In genomic region chr22:19036229-19036522, GRCh38 we compare ENCODE assay signal across 16 cellular contexts.
DNase-seq lines count a peak whose midpoint lies in the region; ATAC-seq and TF ChIP-seq lines count a peak whose summit lies in the region.
"Had no signal": no experiment of that assay in that cellular context is flagged by ENCODE, and none has a peak within 500 bp of the region (broad histone marks: within the 10 kb centered on the region; RNA-seq: fewer than 3 reads in every experiment).

No MANE protein-coding gene starts in this region.

- no peak overlapping the region for H3K9ac ChIP-seq in neural progenitor cell

- no peak overlapping the region for H3K4me3 ChIP-seq in neural progenitor cell
- H3K4me3 ChIP-seq in breast epithelium = no peak overlapping the region
- H3K4me3 ChIP-seq: A549 had no signal

- no peaks in the 10 kb centered on the region for H3K9me3 ChIP-seq in neural progenitor cell (ENCODE audit: low read depth)
- no peaks in the 10 kb centered on the region for H3K9me3 ChIP-seq in breast epithelium
- H3K9me3 ChIP-seq: A549 had no signal

- H3K79me2 ChIP-seq in neural progenitor cell (ENCODE audit: low read depth) = no peaks in the 10 kb centered on the region

- H2AFZ ChIP-seq in neural progenitor cell (replicated peaks) = no peak overlapping the region

- H3K27me3 Mint-ChIP-seq in activated CD4-positive, alpha-beta T cell treated with anti-CD3 and anti-CD28 coated beads for 36 hours = no peaks in the 10 kb centered on the region
- H3K27me3 Mint-ChIP-seq in brain = peaks cover 8% of the 10 kb centered on the region
- peaks cover 11% of the 10 kb centered on the region for H3K27me3 Mint-ChIP-seq in neural progenitor cell (ENCODE audit: insufficient read depth, low read depth)
- H3K27me3 Mint-ChIP-seq in activated CD8-positive, alpha-beta T cell treated with anti-CD3 and anti-CD28 coated beads for 36 hours = no peaks in the 10 kb centered on the region
- H3K27me3 Mint-ChIP-seq: CD4-positive, alpha-beta T cell had no signal

- no peaks in the 10 kb centered on the region for H3K36me3 ChIP-seq in neural progenitor cell
- peaks cover 10% of the 10 kb centered on the region for H3K36me3 ChIP-seq in breast epithelium

- H3K27ac Mint-ChIP-seq in activated CD4-positive, alpha-beta T cell treated with anti-CD3 and anti-CD28 coated beads for 36 hours = peak overlapping the region; percentile 19
- H3K27ac Mint-ChIP-seq in brain (peak overlapping the region in 3 of 5 experiments; percentile 35 to 86 (median 64)), neural progenitor cell (peak overlapping the region; percentile 32)
- H3K27ac Mint-ChIP-seq in activated CD8-positive, alpha-beta T cell treated with anti-CD3 and anti-CD28 coated beads for 36 hours = no peak overlapping the region
- H3K27ac Mint-ChIP-seq: CD4-positive, alpha-beta T cell had no signal

- H3K4me1 ChIP-seq in neural progenitor cell (no peaks in the 10 kb centered on the region), breast epithelium (no peaks in the 10 kb centered on the region)
- H3K4me1 ChIP-seq: A549 had no signal

- peaks cover 37% of the 10 kb centered on the region for H4K20me1 ChIP-seq in neural progenitor cell (ENCODE audit: low read depth)

- intact Hi-C loops in activated CD4-positive, alpha-beta T cell treated with anti-CD3 and anti-CD28 coated beads for 36 hours (cut with DNase I, micrococcal nuclease) = no loop called here
- intact Hi-C loops in activated CD8-positive, alpha-beta T cell treated with anti-CD3 and anti-CD28 coated beads for 36 hours (cut with micrococcal nuclease) = no loop called here
- intact Hi-C loops in breast epithelium (cut with DNase I; ENCODE audit: low total_unique reads) = no loop called here

- H3K4me2 ChIP-seq in neural progenitor cell = no peak overlapping the region
- H3K4me2 ChIP-seq: A549 had no signal

- ATAC-seq in activated CD4-positive, alpha-beta T cell treated with anti-CD3 and anti-CD28 coated beads for 36 hours = no peak
- no peak for ATAC-seq in activated CD8-positive, alpha-beta T cell treated with anti-CD3 and anti-CD28 coated beads for 36 hours

- CTCF ChIA-PET in activated CD4-positive, alpha-beta T cell treated with anti-CD3 and anti-CD28 coated beads for 36 hours (lab: Charles Lee) = interaction anchor here (0.7 kb wide), 1 partner anchor 359 kb away, joined by 3 read pairs; no protein-coding TSS in a partner anchor
- CTCF ChIA-PET in activated CD8-positive, alpha-beta T cell treated with anti-CD3 and anti-CD28 coated beads for 36 hours (lab: Charles Lee) = no interaction called here

- H3K27ac ChIP-seq in neural progenitor cell = no peak overlapping the region
- H3K27ac ChIP-seq in breast epithelium = no peak overlapping the region
- H3K27ac ChIP-seq: 22Rv1, A549, C4-2B had no signal

- H3K4me3 Mint-ChIP-seq in activated CD4-positive, alpha-beta T cell treated with anti-CD3 and anti-CD28 coated beads for 36 hours = no peak overlapping the region
- H3K4me3 Mint-ChIP-seq in brain = no peak overlapping the region
- peak overlapping the region; percentile 19 for H3K4me3 Mint-ChIP-seq in neural progenitor cell
- H3K4me3 Mint-ChIP-seq in activated CD8-positive, alpha-beta T cell treated with anti-CD3 and anti-CD28 coated beads for 36 hours = no peak overlapping the region
- H3K4me3 Mint-ChIP-seq: CD4-positive, alpha-beta T cell had no signal

- H3K4me1 Mint-ChIP-seq in activated CD4-positive, alpha-beta T cell treated with anti-CD3 and anti-CD28 coated beads for 36 hours = no peaks in the 10 kb centered on the region
- H3K4me1 Mint-ChIP-seq in brain (no peaks in the 10 kb centered on the region), neural progenitor cell (peaks cover 3% of the 10 kb centered on the region)
- H3K4me1 Mint-ChIP-seq in activated CD8-positive, alpha-beta T cell treated with anti-CD3 and anti-CD28 coated beads for 36 hours (ENCODE audit: low read depth) = no peaks in the 10 kb centered on the region

- no peaks in the 10 kb centered on the region for H3K9me3 Mint-ChIP-seq in activated CD4-positive, alpha-beta T cell treated with anti-CD3 and anti-CD28 coated beads for 36 hours (ENCODE audit: low read depth)
- H3K9me3 Mint-ChIP-seq in brain = no peaks in the 10 kb centered on the region
- no peaks in the 10 kb centered on the region for H3K9me3 Mint-ChIP-seq in neural progenitor cell
- H3K9me3 Mint-ChIP-seq in activated CD8-positive, alpha-beta T cell treated with anti-CD3 and anti-CD28 coated beads for 36 hours = no peaks in the 10 kb centered on the region
- H3K9me3 Mint-ChIP-seq: CD4-positive, alpha-beta T cell; H9 had no signal

- TF ChIP-seq CTCF in brain (conservative IDR thresholded peaks at IDR 0.05) (no peak), neural progenitor cell (IDR thresholded peaks at IDR 0.05) (no peak), breast epithelium (IDR thresholded peaks at IDR 0.05) (no peak)
- TF ChIP-seq CTCF in activated CD8-positive, alpha-beta T cell treated with anti-CD3 and anti-CD28 coated beads for 36 hours (IDR thresholded peaks at IDR 0.05) = no peak

- POLR2A ChIA-PET in activated CD4-positive, alpha-beta T cell treated with anti-CD3 and anti-CD28 coated beads for 36 hours (lab: Charles Lee) = no interaction called here
- POLR2A ChIA-PET in activated CD8-positive, alpha-beta T cell treated with anti-CD3 and anti-CD28 coated beads for 36 hours (lab: Charles Lee) = no interaction called here

- H3K36me3 Mint-ChIP-seq in activated CD4-positive, alpha-beta T cell treated with anti-CD3 and anti-CD28 coated beads for 36 hours (ENCODE audit: low read depth) = no peaks in the 10 kb centered on the region
- H3K36me3 Mint-ChIP-seq in brain (no peaks in the 10 kb centered on the region), neural progenitor cell (peaks cover 5% of the 10 kb centered on the region)
- H3K36me3 Mint-ChIP-seq in activated CD8-positive, alpha-beta T cell treated with anti-CD3 and anti-CD28 coated beads for 36 hours (ENCODE audit: low read depth) = no peaks in the 10 kb centered on the region

- peaks cover 10% of the 10 kb centered on the region for H3F3A ChIP-seq in neural progenitor cell (ENCODE audit: low read depth)

- no peak for TF ChIP-seq POLR2A in breast epithelium (IDR thresholded peaks at IDR 0.05)

- no peak for DNase-seq in activated CD4-positive, alpha-beta T cell treated with anti-CD3 and anti-CD28 coated beads for 36 hours
- no peak for DNase-seq in activated CD4-positive, alpha-beta T cell treated with anti-CD3 and anti-CD28 coated beads for 4 hours
- DNase-seq in neural progenitor cell (ENCODE audit: low spot score) = no peak
- DNase-seq in activated CD8-positive, alpha-beta T cell treated with anti-CD3 and anti-CD28 coated beads for 36 hours = no peak
- DNase-seq in SKM-1 treated with dmso at 0.1 percent for 144 hours (lab: John Stamatoyannopoulos, UW; ENCODE audit: unreplicated experiment) = no peak
- no peak for DNase-seq in breast epithelium (ENCODE audit: low spot score in 2 of 2)
- DNase-seq in NCI-H510A treated with DMSO at 0.1 percent for 48 hours (lab: John Stamatoyannopoulos, UW) = no peak
- DNase-seq: AML-193, DMS79 treated with DMSO at 0.1 percent for 48 hours, GF-D8 had no signal

- peaks cover 13% of the 10 kb centered on the region for H3K27me3 ChIP-seq in neural progenitor cell
- no peaks in the 10 kb centered on the region for H3K27me3 ChIP-seq in breast epithelium
